ENCODE assay signal across 19 cellular contexts in genomic region chr5:64854855-64855254, GRCh38.
DNase-seq lines count a peak whose midpoint lies in the region; ATAC-seq, FAIRE-seq and TF ChIP-seq lines count a peak whose summit lies in the region.
"Had no signal": no experiment of that assay in that cellular context is flagged by ENCODE, and none has a peak within 500 bp of the region (broad histone marks: within the 10 kb centered on the region; RNA-seq: fewer than 3 reads in every experiment).

No MANE protein-coding gene starts in this region.

- no peak overlapping the region for H3K4me3 ChIP-seq in astrocyte (ENCODE audit: insufficient read depth, low read depth, low read length)
- no peak overlapping the region for H3K4me3 ChIP-seq in fibroblast of lung (replicated peaks in 1 of 4; ENCODE audit: control extremely low read depth in 1 of 4, insufficient read depth in 1 of 4, low read depth in 3 of 4, low read length in 4 of 4)
- no peak overlapping the region for H3K4me3 ChIP-seq in Peyer's patch

- no peaks in the 10 kb centered on the region for H3K4me1 Mint-ChIP-seq in astrocyte (ENCODE audit: low read depth, unreplicated experiment)
- H3K4me1 Mint-ChIP-seq: CD8-positive, alpha-beta memory T cell had no signal

- no peaks in the 10 kb centered on the region for H3K4me1 ChIP-seq in astrocyte (ENCODE audit: insufficient read depth, low read length)
- H3K4me1 ChIP-seq in fibroblast of lung (ENCODE audit: control insufficient read depth, extremely low read depth, insufficient read depth, low read length): no peaks in the 10 kb centered on the region
- no peaks in the 10 kb centered on the region for H3K4me1 ChIP-seq in Peyer's patch

- no peaks in the 10 kb centered on the region for H4K20me1 ChIP-seq in astrocyte (ENCODE audit: insufficient read depth, low read length)
- no peaks in the 10 kb centered on the region for H4K20me1 ChIP-seq in fibroblast of lung (ENCODE audit: control insufficient read depth, extremely low read depth, insufficient read depth, low read length)

- no peaks in the 10 kb centered on the region for H3K36me3 ChIP-seq in astrocyte (ENCODE audit: insufficient read depth, low read length)
- H3K36me3 ChIP-seq in fibroblast of lung (ENCODE audit: control insufficient read depth, insufficient read depth, low read length): no peaks in the 10 kb centered on the region
- H3K36me3 ChIP-seq in Peyer's patch: no peaks in the 10 kb centered on the region

- ATAC-seq in GM21390 (IDR thresholded peaks at IDR 0.05; ENCODE audit: unreplicated experiment): no peak
- ATAC-seq: HCT116, Right ventricle myocardium inferior had no signal

- no peak overlapping the region for H3K27ac Mint-ChIP-seq in astrocyte (ENCODE audit: unreplicated experiment)
- H3K27ac Mint-ChIP-seq: CD8-positive, alpha-beta memory T cell had no signal

- H3K9me3 ChIP-seq in astrocyte (ENCODE audit: insufficient read depth, low read depth, low read length) (no peaks in the 10 kb centered on the region), fibroblast of lung (ENCODE audit: control insufficient read depth, insufficient read depth, low read depth, low read length) (no peaks in the 10 kb centered on the region), Peyer's patch (no peaks in the 10 kb centered on the region)

- H3K27me3 ChIP-seq in astrocyte (ENCODE audit: insufficient read depth, low read length) (no peaks in the 10 kb centered on the region), fibroblast of lung (ENCODE audit: control insufficient read depth, insufficient read depth, low read length) (no peaks in the 10 kb centered on the region), Peyer's patch (no peaks in the 10 kb centered on the region)

- no peak overlapping the region for H3K4me3 Mint-ChIP-seq in astrocyte (ENCODE audit: unreplicated experiment)
- H3K4me3 Mint-ChIP-seq: CD8-positive, alpha-beta memory T cell had no signal

- no peak for FAIRE-seq in astrocyte (lab: Jason Lieb, UNC)

- no peak for TF ChIP-seq CTCF in astrocyte (IDR thresholded peaks at IDR 0.05; ENCODE audit: insufficient read depth, low read depth, low read length)
- TF ChIP-seq CTCF in fibroblast of lung (conservative IDR thresholded peaks at IDR 0.05 in 1 of 2, IDR thresholded peaks at IDR 0.05 in 1 of 2; ENCODE audit: low read depth in 1 of 2, low read length in 2 of 2): no peak
- no peak for TF ChIP-seq CTCF in Peyer's patch (IDR thresholded peaks at IDR 0.05)

- no peak for TF ChIP-seq POLR2A in Peyer's patch (IDR thresholded peaks at IDR 0.05)

- H3K4me2 ChIP-seq in astrocyte (ENCODE audit: low read length) (no peak overlapping the region), fibroblast of lung (ENCODE audit: extremely low read depth, insufficient read depth, low read length) (no peak overlapping the region)

- H3K9ac ChIP-seq in astrocyte (ENCODE audit: low read length) (no peak overlapping the region), fibroblast of lung (ENCODE audit: insufficient read depth, low read length) (no peak overlapping the region)

- H3K27me3 Mint-ChIP-seq in astrocyte (ENCODE audit: low read depth, unreplicated experiment): no peaks in the 10 kb centered on the region
- H3K27me3 Mint-ChIP-seq: CD8-positive, alpha-beta memory T cell had no signal

- peaks cover 4% of the 10 kb centered on the region for H3K9me3 Mint-ChIP-seq in astrocyte (ENCODE audit: unreplicated experiment)
- H3K9me3 Mint-ChIP-seq: CD8-positive, alpha-beta memory T cell had no signal

- peaks cover 6% of the 10 kb centered on the region for H3K36me3 Mint-ChIP-seq in astrocyte (ENCODE audit: low read depth, unreplicated experiment)

- DNase-seq in EH (ENCODE audit: low read depth): peak; percentile 22
- DNase-seq in M059J (ENCODE audit: low read depth): peak; percentile 19
- DNase-seq in astrocyte (ENCODE audit: low read depth): peak; percentile 23
- peak; percentile 34 to 38 for DNase-seq in fibroblast of lung (ENCODE audit: low read depth in 2 of 2)
- DNase-seq in MV-4-11 (lab: John Stamatoyannopoulos, UW): no peak
- no peak for DNase-seq in Peyer's patch
- DNase-seq in GDM1 (lab: John Stamatoyannopoulos, UW): no peak
- DNase-seq: CD8-positive, alpha-beta memory T cell; GOT3; KG1; NCI-H1417 treated with DMSO at 0.1 percent for 48 hours; NCI-H187; NCI-H2107; NCI-H510A treated with DMSO at 0.1 percent for 48 hours; NCI-H82 had no signal

- no peak overlapping the region for H3K27ac ChIP-seq in astrocyte (ENCODE audit: low read depth, low read length)
- H3K27ac ChIP-seq in fibroblast of lung (ENCODE audit: insufficient read depth, low read length): no peak overlapping the region
- no peak overlapping the region for H3K27ac ChIP-seq in Peyer's patch
- H3K27ac ChIP-seq: C4-2B had no signal

- H2AFZ ChIP-seq in astrocyte (ENCODE audit: low read depth, low read length) (no peak overlapping the region), fibroblast of lung (ENCODE audit: low read length) (no peak overlapping the region)

- H3K79me2 ChIP-seq in astrocyte (ENCODE audit: insufficient read depth, low read length) (no peaks in the 10 kb centered on the region), fibroblast of lung (ENCODE audit: control insufficient read depth, insufficient read depth, low read length) (no peaks in the 10 kb centered on the region)

Comparison
In these comparisons a context has a peak if more than half of its experiments do, and no peak if none do; other contexts are left out.
1. DNase-seq: peak in EH (single experiment), M059J (single experiment), astrocyte (single experiment) and fibroblast of lung (2 of 2); none in MV-4-11 (single experiment), Peyer's patch (0 of 3) and GDM1 (single experiment).